Comparison of ENCODE assay signal across 8 cellular contexts in genomic region chr20:18466894-18467678, GRCh38. TPM values are rescaled to one million over a fixed set of nuclear protein-coding genes. Genes with fewer than 3 reads are reported as not detected.
DNase-seq lines count a peak whose midpoint lies in the region; ATAC-seq and TF ChIP-seq lines count a peak whose summit lies in the region.

DZANK1 (minus strand) TSS chr20:18467030; CDS start chr20:18465358, 1,672 bp downstream.
POLR3F (plus strand) TSS chr20:18467390; CDS start chr20:18467507, 117 bp downstream.

- H3K27ac ChIP-seq in osteoblast (ENCODE audit: low read depth, low read length) (peak within 1 kb of the TSS; percentile 100), thoracic aorta (peak within 1 kb of the TSS; percentile 84 to 93)

- H4K20me1 ChIP-seq in osteoblast (ENCODE audit: insufficient read depth, low read length) = no peaks in the 10 kb centered on the region

- H3K36me3 Mint-ChIP-seq in activated naive CD8-positive, alpha-beta T cell treated with anti-CD3 and anti-CD28 coated beads, Interleukin-2, amount 10 ng/mL, durations not matched to agents 7 days and 5 days = no peaks in the 10 kb centered on the region

- DNase-seq in GM12864 (ENCODE audit: low read depth) (peak; percentile 79), NCI-H1105 treated with DMSO at 0.1 percent for 48 hours (lab: John Stamatoyannopoulos, UW) (peak; percentile 95), SKM-1 treated with dmso at 0.1 percent for 144 hours (lab: John Stamatoyannopoulos, UW; ENCODE audit: unreplicated experiment) (peak; percentile 74), head of caudate nucleus (peak; percentile 94 to 99 (median 98)), osteoblast (ENCODE audit: insufficient read length, low spot score, missing footprints) (peak; percentile 99), thoracic aorta (ENCODE audit: low spot score) (peak; percentile 84)
- peak; percentile 94 for DNase-seq in activated naive CD8-positive, alpha-beta T cell treated with anti-CD3 and anti-CD28 coated beads, Interleukin-2, amount 10 ng/mL, durations not matched to agents 7 days and 5 days

- peaks cover 43% of the 10 kb centered on the region for H3K79me2 ChIP-seq in osteoblast (ENCODE audit: insufficient read depth, low read length)

- peak within 1 kb of the TSS; percentile 92 for H3K27ac Mint-ChIP-seq in activated naive CD8-positive, alpha-beta T cell treated with anti-CD3 and anti-CD28 coated beads, Interleukin-2, amount 10 ng/mL, durations not matched to agents 7 days and 5 days

- H3K36me3 ChIP-seq in osteoblast (ENCODE audit: insufficient read depth, low read length) (peaks cover 19% of the 10 kb centered on the region), thoracic aorta (no peaks in the 10 kb centered on the region)

- TF ChIP-seq CTCF in GM12864 (IDR thresholded peaks at IDR 0.05; ENCODE audit: low read depth, low read length, missing control alignments) = no peak
- no peak for TF ChIP-seq CTCF in osteoblast (IDR thresholded peaks at IDR 0.05; ENCODE audit: extremely low read depth, low read depth, low read length)
- no peak for TF ChIP-seq CTCF in thoracic aorta (IDR thresholded peaks at IDR 0.05)

- ATAC-seq in HG02678 (IDR thresholded peaks at IDR 0.05; ENCODE audit: unreplicated experiment) (peak; percentile 98), thoracic aorta (ENCODE audit: insufficient number of reproducible peaks, low FRiP score, low read depth) (peak; percentile 96)
- peak; percentile 98 for ATAC-seq in activated naive CD8-positive, alpha-beta T cell treated with anti-CD3 and anti-CD28 coated beads, Interleukin-2, amount 10 ng/mL, durations not matched to agents 7 days and 5 days (ENCODE audit: low read depth)

- H3K4me1 Mint-ChIP-seq in activated naive CD8-positive, alpha-beta T cell treated with anti-CD3 and anti-CD28 coated beads, Interleukin-2, amount 10 ng/mL, durations not matched to agents 7 days and 5 days = peaks cover 20% of the 10 kb centered on the region

- no peaks in the 10 kb centered on the region for H3K9me3 Mint-ChIP-seq in activated naive CD8-positive, alpha-beta T cell treated with anti-CD3 and anti-CD28 coated beads, Interleukin-2, amount 10 ng/mL, durations not matched to agents 7 days and 5 days

- H3K4me3 ChIP-seq in GM12864 (ENCODE audit: low read depth, low read length) = peak within 1 kb of the TSS; percentile 69
- H3K4me3 ChIP-seq in osteoblast (ENCODE audit: insufficient read depth, low read length) = peak within 1 kb of the TSS; percentile 100
- peak within 1 kb of the TSS; percentile 87 for H3K4me3 ChIP-seq in thoracic aorta

- H2AFZ ChIP-seq in osteoblast (ENCODE audit: low read length) = peak within 1 kb of the TSS; percentile 94

- H3K9me3 ChIP-seq in osteoblast (ENCODE audit: low read depth, low read length) (no peaks in the 10 kb centered on the region), thoracic aorta (no peaks in the 10 kb centered on the region)

- H3K4me1 ChIP-seq in osteoblast (ENCODE audit: insufficient read depth, low read length) = peaks cover 18% of the 10 kb centered on the region
- H3K4me1 ChIP-seq in thoracic aorta (ENCODE audit: control insufficient read depth in 1 of 2, low read depth in 2 of 2) = peaks cover 8 to 19% of the 10 kb centered on the region in 2 donors

- POLR2A ChIA-PET in activated naive CD8-positive, alpha-beta T cell treated with anti-CD3 and anti-CD28 coated beads, Interleukin-2, amount 10 ng/mL, durations not matched to agents 7 days and 5 days (lab: Charles Lee) = interaction anchor here (0.6 to 4.3 kb wide), 5 partner anchors 30 to 63 kb away, joined by 3 to 33 read pairs (median 5); partner anchors contain the start of genes RBBP9 and SEC23B

- peak within 1 kb of the TSS; percentile 99 for H3K4me3 Mint-ChIP-seq in activated naive CD8-positive, alpha-beta T cell treated with anti-CD3 and anti-CD28 coated beads, Interleukin-2, amount 10 ng/mL, durations not matched to agents 7 days and 5 days

- H3K27me3 Mint-ChIP-seq in activated naive CD8-positive, alpha-beta T cell treated with anti-CD3 and anti-CD28 coated beads, Interleukin-2, amount 10 ng/mL, durations not matched to agents 7 days and 5 days = no peaks in the 10 kb centered on the region

- intact Hi-C loops in head of caudate nucleus (cut with DNase I) = loop anchor here (5.0 to 10.0 kb wide), 2 partner anchors 40 to 108 kb away; partner anchors contain the start of gene SEC23B

- peak within 1 kb of the TSS; percentile 100 for H3K4me2 ChIP-seq in osteoblast (ENCODE audit: insufficient read depth, low read length)

- H3K27me3 ChIP-seq in osteoblast (ENCODE audit: insufficient read depth, low read length) (no peaks in the 10 kb centered on the region), thoracic aorta (replicated peaks; ENCODE audit: insufficient read depth) (no peaks in the 10 kb centered on the region)

RNA-seq across cellular contexts. Expression of gene DZANK1, which starts in this region (rescaled TPM):
- 1 to 10 TPM; 1.8 to 2.2 TPM for total RNA-seq in activated naive CD8-positive, alpha-beta T cell treated with anti-CD3 and anti-CD28 coated beads, Interleukin-2, amount 10 ng/mL, durations not matched to agents 7 days and 5 days
- total RNA-seq in osteoblast = 1.4 and 1.5 TPM in 2 replicates
- total RNA-seq in thoracic aorta = 1 to 10 TPM; 3.2 to 3.7 TPM

RNA-seq across cellular contexts. Expression of gene POLR3F, which starts in this region (rescaled TPM):
- total RNA-seq in activated naive CD8-positive, alpha-beta T cell treated with anti-CD3 and anti-CD28 coated beads, Interleukin-2, amount 10 ng/mL, durations not matched to agents 7 days and 5 days = 1 to 10 TPM; 8.3 to 8.5 TPM
- total RNA-seq in osteoblast (20.3 and 20.6 TPM in 2 replicates), thoracic aorta (10 to 100 TPM in 1 of 2 donors, 1 to 10 TPM in 1; 9.1 to 17.1 TPM)

Comparison
In these comparisons a context has a peak if more than half of its experiments do, and no peak if none do; other contexts are left out.
1. Peak in every context shown above with its lines: DNase-seq, ATAC-seq, H3K4me3 ChIP-seq and H3K27ac ChIP-seq.